In the genomic region with DNA sequence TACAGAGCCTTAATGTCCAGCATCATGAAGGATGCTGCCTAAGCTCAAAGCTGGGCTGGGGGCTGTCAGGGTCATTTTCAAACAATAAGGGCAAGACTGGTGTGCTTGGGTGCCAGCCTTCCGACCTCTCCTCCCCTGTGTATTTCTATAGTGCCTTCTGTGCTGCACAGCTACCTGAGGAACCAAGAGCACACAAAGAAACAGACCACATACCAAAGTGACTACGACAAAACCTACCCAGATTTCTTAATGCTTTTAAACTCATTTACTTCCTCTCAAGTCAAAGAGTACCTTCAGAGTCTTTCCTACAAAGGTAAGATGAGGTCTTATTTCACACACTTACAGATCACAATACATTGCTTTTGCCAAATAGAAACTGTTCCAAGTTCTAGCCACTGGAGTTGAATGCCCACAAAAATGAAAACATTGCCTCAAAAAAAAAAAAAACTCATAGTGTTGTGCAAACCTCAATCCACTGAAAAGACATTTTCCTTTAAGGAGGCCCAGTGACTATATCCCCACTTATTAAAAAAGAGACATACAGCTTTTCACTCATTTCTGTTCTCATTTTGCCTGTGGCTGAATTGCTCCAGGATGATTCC, we compare ENCODE assay signal across 26 cellular contexts. TPM values are rescaled to one million over a fixed set of nuclear protein-coding genes. Genes with fewer than 3 reads are reported as not detected.
A peak's percentile ranks its signal among the peaks of the same experiment; 100 is the strongest.
DNase-seq lines count a peak whose midpoint lies in the region; ATAC-seq, FAIRE-seq and TF ChIP-seq lines count a peak whose summit lies in the region.
"Had no signal": no experiment of that assay in that cellular context is flagged by ENCODE, and none has a peak within 500 bp of the region (broad histone marks: within the 10 kb centered on the region; RNA-seq: fewer than 3 reads in every experiment).

No MANE protein-coding gene starts in this region.

- H3K27ac Mint-ChIP-seq in MCF 10A (ENCODE audit: low read depth, unreplicated experiment), result no peak overlapping the region
- H3K27ac Mint-ChIP-seq: activated CD4-positive, alpha-beta memory T cell treated with anti-CD3 and anti-CD28 coated beads for 36 hours; HFFc6; T-helper 2 cell treated with Interferon-gamma antibody and Interleukin-4, amounts not matched to agents 5 μg/mL and 100 μg/mL, for 36 hours; WTC11 had no signal

- BruUV-seq in MCF 10A (replicated peaks; lab: Mats Ljungman, UMichigan) (no TSS peak), HepG2 (replicated peaks; lab: Mats Ljungman, UMichigan) (no TSS peak)

- no peak for TF ChIP-seq CTCF in breast epithelium (IDR thresholded peaks at IDR 0.05)
- TF ChIP-seq CTCF in MCF 10A (IDR thresholded peaks at IDR 0.05; ENCODE audit: unreplicated experiment), result no peak
- TF ChIP-seq CTCF in cardiac fibroblast (IDR thresholded peaks at IDR 0.05; ENCODE audit: low read depth, low read length), result no peak
- no peak for TF ChIP-seq CTCF in fibroblast of villous mesenchyme (IDR thresholded peaks at IDR 0.05; ENCODE audit: insufficient read depth, low read depth, low read length)
- no peak for TF ChIP-seq CTCF in upper lobe of right lung (IDR thresholded peaks at IDR 0.05)
- no peak for TF ChIP-seq CTCF in HepG2 (CRISPR knock-in tag; IDR thresholded peaks at IDR 0.05)

- TF ChIP-seq RAD21 in HepG2 (CRISPR knock-in tag; IDR thresholded peaks at IDR 0.05), result no peak

- WGBS in HepG2 (ENCODE audit: low lambda C conversion rate), result 0% methylated on average over 1 of the region's 2 CpGs

- no peak for DNase-seq in breast epithelium (ENCODE audit: low spot score in 2 of 2)
- no peak for DNase-seq in MCF 10A (ENCODE audit: unreplicated experiment)
- peak; percentile 37 to 69 for DNase-seq in cardiac fibroblast (ENCODE audit: low read depth in 2 of 2)
- peak; percentile 68 for DNase-seq in fibroblast of villous mesenchyme (ENCODE audit: low read depth)
- no peak for DNase-seq in upper lobe of right lung
- no peak for DNase-seq in NCI-H1694 treated with DMSO at 0.1 percent for 48 hours (lab: John Stamatoyannopoulos, UW)
- no peak for DNase-seq in HepG2 (ENCODE audit: low spot score)
- DNase-seq in stimulated activated CD4-positive, alpha-beta T cell treated with anti-CD3 and anti-CD28 coated beads, Interleukin-2, amount 100 ng/mL, for 48 hours, result no peak
- DNase-seq: 8988T; activated CD4-positive, alpha-beta memory T cell treated with anti-CD3 and anti-CD28 coated beads for 36 hours; activated effector memory CD4-positive, alpha-beta T cell treated with anti-CD3 and anti-CD28 coated beads, Interleukin-2, amount 50 U/mL, for 16 hours; C1 segment of cervical spinal cord; heart right ventricle; HFFc6; NCI-H1417; NCI-H226; Peyer's patch had no signal

- H3K36me3 ChIP-seq in breast epithelium, result no peaks in the 10 kb centered on the region
- no peaks in the 10 kb centered on the region for H3K36me3 ChIP-seq in upper lobe of right lung
- no peaks in the 10 kb centered on the region for H3K36me3 ChIP-seq in HepG2 (replicated peaks in 1 of 2; ENCODE audit: control insufficient read depth in 1 of 2, insufficient read depth in 2 of 2, low read length in 2 of 2)
- H3K36me3 ChIP-seq: heart right ventricle, Peyer's patch, vagina had no signal

- H3K4me1 ChIP-seq in breast epithelium, result peaks cover 0 to 3% of the 10 kb centered on the region in 2 donors
- H3K4me1 ChIP-seq in upper lobe of right lung, result no peaks in the 10 kb centered on the region
- H3K4me1 ChIP-seq in HepG2 (ENCODE audit: insufficient read depth, low read length), result no peaks in the 10 kb centered on the region
- H3K4me1 ChIP-seq: heart right ventricle, Peyer's patch had no signal

- ATAC-seq in upper lobe of right lung, result peak; percentile 64
- no peak for ATAC-seq in HepG2
- ATAC-seq: heart right ventricle, left lobe of liver, WTC11 had no signal

- no peak overlapping the region for H3K4me2 ChIP-seq in HepG2 (ENCODE audit: low read depth, low read length)

- CTCF ChIA-PET in MCF 10A (lab: Yijun Ruan, JAX), result interaction anchor here (0.5 to 1.0 kb wide), 4 partner anchors 10 to 103 kb away, joined by 3 read pairs; no protein-coding TSS in a partner anchor
- CTCF ChIA-PET in HepG2 (lab: Yijun Ruan, JAX; ENCODE audit: low intra/inter-chr PET ratio, low total read pairs), result no interaction called here

- no peak overlapping the region for H3K9ac ChIP-seq in HepG2 (ENCODE audit: insufficient read depth, low read depth, low read length)

- H3K4me1 Mint-ChIP-seq in MCF 10A (ENCODE audit: insufficient read depth, unreplicated experiment), result peaks cover 15% of the 10 kb centered on the region
- H3K4me1 Mint-ChIP-seq: central memory CD8-positive, alpha-beta T cell had no signal

- no peaks in the 10 kb centered on the region for H3K36me3 Mint-ChIP-seq in MCF 10A (ENCODE audit: insufficient read depth, unreplicated experiment)
- H3K36me3 Mint-ChIP-seq: activated CD4-positive, alpha-beta memory T cell treated with anti-CD3 and anti-CD28 coated beads for 36 hours had no signal

- H3K27me3 Mint-ChIP-seq in MCF 10A (ENCODE audit: insufficient read depth, unreplicated experiment), result no peaks in the 10 kb centered on the region

- TF ChIP-seq EP300 in HepG2 (IDR thresholded peaks at IDR 0.05; ENCODE audit: low read depth in 2 of 2, low read length in 2 of 2) (no peak), HepG2 (CRISPR knock-in tag; IDR thresholded peaks at IDR 0.05; ENCODE audit: borderline replicate concordance) (no peak)

- H3K9me3 Mint-ChIP-seq in MCF 10A (ENCODE audit: unreplicated experiment), result no peaks in the 10 kb centered on the region
- H3K9me3 Mint-ChIP-seq: activated CD4-positive, alpha-beta memory T cell treated with anti-CD3 and anti-CD28 coated beads for 36 hours; central memory CD8-positive, alpha-beta T cell; HFFc6; T-helper 2 cell treated with Interferon-gamma antibody and Interleukin-4, amounts not matched to agents 5 μg/mL and 100 μg/mL, for 36 hours had no signal

- in situ Hi-C loops in HepG2 (cut with HindIII; ENCODE audit: extremely low pct_ligation_motif_present, low pct_unique_long_range_greater_than_20kb), result no loop called here

- no peak overlapping the region for H3K4me3 Mint-ChIP-seq in MCF 10A (ENCODE audit: unreplicated experiment)
- H3K4me3 Mint-ChIP-seq: activated CD4-positive, alpha-beta memory T cell treated with anti-CD3 and anti-CD28 coated beads for 36 hours; central memory CD8-positive, alpha-beta T cell; HFFc6; T-helper 2 cell treated with Interferon-gamma antibody and Interleukin-4, amounts not matched to agents 5 μg/mL and 100 μg/mL, for 36 hours; WTC11 had no signal

- POLR2A ChIA-PET in MCF 10A (lab: Yijun Ruan, JAX), result no interaction called here
- POLR2A ChIA-PET in HepG2 (lab: Yijun Ruan, JAX), result no interaction called here

- no peaks in the 10 kb centered on the region for H4K20me1 ChIP-seq in HepG2 (ENCODE audit: insufficient read depth, low read length)

- no peak for FAIRE-seq in HepG2 (lab: Jason Lieb, UNC)
- FAIRE-seq: D721Med, G401.6, GM12891 had no signal

- H3K79me2 ChIP-seq in HepG2 (ENCODE audit: insufficient read depth, low read length), result no peaks in the 10 kb centered on the region

- no peak overlapping the region for H2AFZ ChIP-seq in HepG2 (ENCODE audit: low read length)

- H3K4me3 ChIP-seq in breast epithelium (no peak overlapping the region), cardiac fibroblast (replicated peaks in 1 of 2; ENCODE audit: low read depth in 2 of 2, low read length in 2 of 2) (no peak overlapping the region), fibroblast of villous mesenchyme (ENCODE audit: low read depth, low read length) (no peak overlapping the region), upper lobe of right lung (no peak overlapping the region), HepG2 (replicated peaks in 1 of 3; ENCODE audit: insufficient read depth in 1 of 3, low read depth in 2 of 3, low read length in 3 of 3) (no peak overlapping the region)
- H3K4me3 ChIP-seq: heart right ventricle, Peyer's patch, SK-N-MC, vagina had no signal

- peak overlapping the region; percentile 81 to 85 for H3K27ac ChIP-seq in breast epithelium
- peak overlapping the region; percentile 4 for H3K27ac ChIP-seq in upper lobe of right lung
- H3K27ac ChIP-seq in HepG2 (ENCODE audit: extremely low read length, insufficient read depth, low read length), result no peak overlapping the region
- H3K27ac ChIP-seq: heart right ventricle, Peyer's patch, SK-N-MC, vagina had no signal

- H3K27me3 ChIP-seq in breast epithelium (no peaks in the 10 kb centered on the region), upper lobe of right lung (no peaks in the 10 kb centered on the region), HepG2 (ENCODE audit: control insufficient read depth in 1 of 2, insufficient read depth in 2 of 2, low read length in 2 of 2) (no peaks in the 10 kb centered on the region; a peak in 1 of 5 replicates)
- H3K27me3 ChIP-seq: Peyer's patch, vagina had no signal

- intact Hi-C loops in breast epithelium (cut with DNase I; ENCODE audit: low total_unique reads), result loop anchor here (5.0 kb wide), 1 partner anchor 1462 kb away; no protein-coding TSS in a partner anchor
- intact Hi-C loops in MCF 10A (cut with micrococcal nuclease), result no loop called here
- intact Hi-C loops in upper lobe of right lung (cut with DNase I), result no loop called here
- intact Hi-C loops in HepG2 (cut with micrococcal nuclease; ENCODE audit: unreplicated experiment), result no loop called here

- TF ChIP-seq POLR2A in breast epithelium (IDR thresholded peaks at IDR 0.05), result no peak
- no peak for TF ChIP-seq POLR2A in HepG2 (IDR thresholded peaks at IDR 0.05; ENCODE audit: insufficient read depth in 1 of 2, low read depth in 2 of 2, low read length in 2 of 2)

- H3K9me3 ChIP-seq in breast epithelium, result no peaks in the 10 kb centered on the region
- no peaks in the 10 kb centered on the region for H3K9me3 ChIP-seq in upper lobe of right lung
- H3K9me3 ChIP-seq in HepG2 (ENCODE audit: low read length), result no peaks in the 10 kb centered on the region
- H3K9me3 ChIP-seq: heart right ventricle, Peyer's patch, vagina had no signal

RNA-seq across cellular contexts. Expression of a gene that starts 36.4 kb away (rescaled TPM):
- total RNA-seq in breast epithelium, result under 1 TPM in 2 of 3 donors, not detected in 1; 0.48 to 0.59 TPM
- not detected in 2 replicates for total RNA-seq in MCF 10A (2022)
- total RNA-seq in fibroblast of villous mesenchyme, result under 0.01 TPM in 1 of 2 replicates, not detected in the other
- total RNA-seq in upper lobe of right lung, result not detected
- not detected in 2 replicates for total RNA-seq in HepG2 (2016; rRNA removed; fragmentation: Illumina TruSeq; extraction: Trizol)
- not detected in 2 replicates for total RNA-seq in HepG2 (2016; cell fraction: cytosol; rRNA removed; fragmentation: Illumina TruSeq; extraction: Trizol; ENCODE audit: low read depth)
- total RNA-seq in HepG2 (2016; cell fraction: insoluble cytoplasmic fraction; rRNA removed; fragmentation: Illumina TruSeq; extraction: Trizol), result not detected in 2 replicates
- not detected in 2 replicates for total RNA-seq in HepG2 (2016; cell fraction: membrane; rRNA removed; fragmentation: Illumina TruSeq; extraction: Trizol)
- total RNA-seq in HepG2 (2016; cell fraction: nucleus; rRNA removed; fragmentation: Illumina TruSeq; extraction: Trizol), result not detected in 2 replicates
- polyA plus RNA-seq in HepG2 (2011; rRNA removed), result not detected in 2 replicates
- not detected in 2 replicates for polyA plus RNA-seq in HepG2 (2011; cell fraction: cytosol; rRNA removed)
- polyA plus RNA-seq in HepG2 (2011; cell fraction: nucleus; rRNA removed), result not detected in 2 replicates
- polyA plus RNA-seq in HepG2 (2012), result not detected in 2 replicates
- polyA plus RNA-seq in HepG2 (2016; cell fraction: cytosol; fragmentation: Illumina TruSeq; extraction: Trizol; ENCODE audit: low read depth), result not detected in 2 replicates
- polyA plus RNA-seq in HepG2 (2016; cell fraction: insoluble cytoplasmic fraction; fragmentation: Illumina TruSeq; extraction: Trizol; ENCODE audit: low read depth), result not detected in 2 replicates
- polyA plus RNA-seq in HepG2 (2016; cell fraction: membrane; fragmentation: Illumina TruSeq; extraction: Trizol; ENCODE audit: low read depth), result not detected in 2 replicates
- not detected in 2 replicates for polyA plus RNA-seq in HepG2 (2016; cell fraction: nucleus; fragmentation: Illumina TruSeq; extraction: Trizol; ENCODE audit: insufficient read depth, low read depth)
- not detected in 2 replicates for polyA minus RNA-seq in HepG2 (2011; rRNA and poly(A)+ RNA removed; ENCODE audit: low replicate concordance)
- not detected in 2 replicates for polyA minus RNA-seq in HepG2 (2011; cell fraction: cytosol; rRNA and poly(A)+ RNA removed)
- polyA minus RNA-seq in HepG2 (2011; cell fraction: nucleus; rRNA and poly(A)+ RNA removed), result not detected in 2 replicates
- total RNA-seq: activated CD4-positive, alpha-beta memory T cell treated with anti-CD3 and anti-CD28 coated beads for 36 hours; heart right ventricle; HFFc6; left lobe of liver; Peyer's patch; vagina; WTC11 had no signal
- polyA plus RNA-seq: heart right ventricle had no signal

Comparison
In these comparisons a context has a peak if more than half of its experiments do, and no peak if none do; other contexts are left out.
1. DNase-seq: peak in cardiac fibroblast (2 of 2) and fibroblast of villous mesenchyme (single experiment); none in breast epithelium (0 of 2), MCF 10A (single experiment), upper lobe of right lung (single experiment), NCI-H1694 treated with DMSO at 0.1 percent for 48 hours (single experiment), HepG2 (single experiment) and stimulated activated CD4-positive, alpha-beta T cell treated with anti-CD3 and anti-CD28 coated beads, Interleukin-2, amount 100 ng/mL, for 48 hours (0 of 2).